In the genomic region with DNA sequence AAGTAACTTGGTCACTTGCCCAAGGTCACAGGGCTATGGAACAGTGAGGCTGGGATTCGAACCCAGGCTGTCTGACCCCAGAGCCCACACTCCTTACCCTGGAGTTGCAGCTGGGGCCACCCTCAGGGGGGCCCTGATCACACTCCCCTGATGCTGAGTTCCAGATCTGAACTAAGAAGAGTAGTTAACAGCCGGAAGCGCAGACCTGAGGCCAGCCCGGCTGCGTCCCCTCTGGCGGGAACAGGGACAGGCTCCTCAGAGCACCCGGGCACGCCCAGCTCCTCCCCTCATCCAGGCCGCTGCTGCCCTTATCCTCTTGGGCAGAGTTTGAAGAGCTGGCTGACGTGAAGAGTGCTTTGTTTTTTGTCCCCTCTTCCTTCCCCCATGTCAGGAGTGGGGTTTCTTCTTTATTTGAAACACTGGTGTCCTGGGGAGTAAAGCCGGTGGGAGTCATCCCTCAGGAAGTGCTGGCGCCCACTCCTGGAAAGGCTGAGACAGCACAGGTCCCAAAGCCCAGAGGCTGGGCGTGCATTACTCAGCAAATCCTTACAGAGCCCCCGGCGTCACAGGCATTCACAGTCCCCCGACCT, we compare ENCODE assay signal across 8 cellular contexts. TPM values are rescaled to one million over a fixed set of nuclear protein-coding genes. Genes with fewer than 3 reads are reported as not detected.
DNase-seq lines count a peak whose midpoint lies in the region; ATAC-seq and TF ChIP-seq lines count a peak whose summit lies in the region.

No MANE protein-coding gene starts in this region.

- TF ChIP-seq CTCF in Calu3 (IDR thresholded peaks at IDR 0.05; ENCODE audit: unreplicated experiment) (peak; percentile 67), HFFc6 (IDR thresholded peaks at IDR 0.05) (peak; percentile 71), osteocyte (IDR thresholded peaks at IDR 0.05) (peak; percentile 60)

- H3K9me3 Mint-ChIP-seq in Calu3 (ENCODE audit: low read depth, unreplicated experiment) (no peaks in the 10 kb centered on the region), HFFc6 (no peaks in the 10 kb centered on the region), osteocyte (ENCODE audit: unreplicated experiment) (no peaks in the 10 kb centered on the region)
- H3K9me3 Mint-ChIP-seq in activated naive CD4-positive, alpha-beta T cell treated with anti-CD3 and anti-CD28 coated beads for 36 hours = no peaks in the 10 kb centered on the region

- H3K27ac Mint-ChIP-seq in Calu3 (ENCODE audit: unreplicated experiment) (peak overlapping the region; percentile 87), HFFc6 (peak overlapping the region; percentile 95), osteocyte (ENCODE audit: unreplicated experiment) (peak overlapping the region; percentile 90)
- H3K27ac Mint-ChIP-seq in activated naive CD4-positive, alpha-beta T cell treated with anti-CD3 and anti-CD28 coated beads for 36 hours = peak overlapping the region; percentile 93

- intact Hi-C loops in Calu3 (cut with micrococcal nuclease; ENCODE audit: unreplicated experiment) (loop anchor here (1.0 kb wide), 1 partner anchor 17 kb away; a partner anchor contains a TSS), Right ventricle myocardium inferior (cut with DNase I) (no loop called here)
- intact Hi-C loops in activated naive CD4-positive, alpha-beta T cell treated with anti-CD3 and anti-CD28 coated beads for 36 hours (cut with micrococcal nuclease) = loop anchor here (1.0 to 5.0 kb wide), 6 partner anchors 8 to 274 kb away; a partner anchor contains a TSS

- BruUV-seq in Calu3 (replicated peaks; lab: Mats Ljungman, UMichigan) = no TSS peak

- DNase-seq in Calu3 (peak; percentile 77), HFFc6 (peak; percentile 45), NCI-H69 (lab: John Stamatoyannopoulos, UW) (peak; percentile 99), Right ventricle myocardium inferior (ENCODE audit: missing footprints) (peak; percentile 78), osteocyte (ENCODE audit: extremely low spot score, unreplicated experiment) (no peak), HK-2 (ENCODE audit: unreplicated experiment) (no peak), activated gamma-delta T cell (lab: John Stamatoyannopoulos, UW) (no peak)
- DNase-seq in activated naive CD4-positive, alpha-beta T cell treated with anti-CD3 and anti-CD28 coated beads for 36 hours = peak; percentile 69

- H3K4me1 Mint-ChIP-seq in Calu3 (ENCODE audit: low read depth, unreplicated experiment) (peaks cover 38% of the 10 kb centered on the region), HFFc6 (ENCODE audit: low read depth) (peaks cover 25% of the 10 kb centered on the region), osteocyte (ENCODE audit: unreplicated experiment) (peaks cover 18% of the 10 kb centered on the region)
- H3K4me1 Mint-ChIP-seq in activated naive CD4-positive, alpha-beta T cell treated with anti-CD3 and anti-CD28 coated beads for 36 hours (ENCODE audit: low read depth) = peaks cover 87% of the 10 kb centered on the region

- CTCF ChIA-PET in Calu3 (lab: Charles Lee) = interaction anchor here (1.0 to 5.5 kb wide), 8 partner anchors 9 to 109 kb away, joined by 3 to 90 read pairs (median 4); a partner anchor contains a TSS
- CTCF ChIA-PET in activated naive CD4-positive, alpha-beta T cell treated with anti-CD3 and anti-CD28 coated beads for 36 hours (lab: Charles Lee) = interaction anchor here (0.6 to 12.0 kb wide), 9 partner anchors 14 to 229 kb away, joined by 3 to 397 read pairs (median 3); a partner anchor contains a TSS

- H3K4me3 Mint-ChIP-seq in Calu3 (ENCODE audit: low read depth, unreplicated experiment) = peak overlapping the region; percentile 79
- H3K4me3 Mint-ChIP-seq in HFFc6 = peak overlapping the region; percentile 61; the same call in 1 of the 2 replicates
- H3K4me3 Mint-ChIP-seq in activated naive CD4-positive, alpha-beta T cell treated with anti-CD3 and anti-CD28 coated beads for 36 hours = peak overlapping the region; percentile 81
- H3K4me3 Mint-ChIP-seq in osteocyte (ENCODE audit: unreplicated experiment) = peak overlapping the region; percentile 59

- ATAC-seq in Right ventricle myocardium inferior = peak; percentile 45

- no peaks in the 10 kb centered on the region for H3K27me3 Mint-ChIP-seq in Calu3 (ENCODE audit: unreplicated experiment)
- H3K27me3 Mint-ChIP-seq in HFFc6 (ENCODE audit: insufficient read depth) = no peaks in the 10 kb centered on the region
- H3K27me3 Mint-ChIP-seq in activated naive CD4-positive, alpha-beta T cell treated with anti-CD3 and anti-CD28 coated beads for 36 hours (ENCODE audit: low read depth) = no peaks in the 10 kb centered on the region
- H3K27me3 Mint-ChIP-seq in osteocyte (ENCODE audit: unreplicated experiment) = no peaks in the 10 kb centered on the region

- peaks cover 89% of the 10 kb centered on the region for H3K36me3 Mint-ChIP-seq in Calu3 (ENCODE audit: insufficient read depth, unreplicated experiment)
- peaks cover 9% of the 10 kb centered on the region for H3K36me3 Mint-ChIP-seq in HFFc6 (ENCODE audit: low read depth)
- peaks cover 58% of the 10 kb centered on the region for H3K36me3 Mint-ChIP-seq in activated naive CD4-positive, alpha-beta T cell treated with anti-CD3 and anti-CD28 coated beads for 36 hours (ENCODE audit: low read depth)
- peaks cover 13% of the 10 kb centered on the region for H3K36me3 Mint-ChIP-seq in osteocyte (ENCODE audit: unreplicated experiment)

RNA-seq across cellular contexts. Expression of a gene that starts 8.7 kb away (rescaled TPM):
- total RNA-seq in Calu3 (2022) (182 and 195 TPM in 2 replicates), Right ventricle myocardium inferior (149 TPM), osteocyte (202 and 205 TPM in 2 replicates)
- 100 to 1,000 TPM; 160 to 198 (median 182) TPM for total RNA-seq in HFFc6 (2021; fragmentation: NEBNext Ultra II Directional; extraction: Animal tissue kit (Norgen Biotek cat#: 25700))
- 100 to 1,000 TPM; 389 to 392 TPM for total RNA-seq in activated naive CD4-positive, alpha-beta T cell treated with anti-CD3 and anti-CD28 coated beads for 36 hours

RNA-seq across cellular contexts. Expression of a gene that starts 8.9 kb away (rescaled TPM):
- total RNA-seq in Calu3 (2022) (73.1 and 80.5 TPM in 2 replicates), Right ventricle myocardium inferior (42.9 TPM), osteocyte (29.5 and 29.8 TPM in 2 replicates)
- 10 to 100 TPM; 64.9 to 83.7 (median 75.6) TPM for total RNA-seq in HFFc6 (2021; fragmentation: NEBNext Ultra II Directional; extraction: Animal tissue kit (Norgen Biotek cat#: 25700))
- total RNA-seq in activated naive CD4-positive, alpha-beta T cell treated with anti-CD3 and anti-CD28 coated beads for 36 hours = 10 to 100 TPM; 89.1 to 91.9 TPM

RNA-seq across cellular contexts. Expression of a gene that starts 10.6 kb away (rescaled TPM):
- 42.4 and 46.3 TPM in 2 replicates for total RNA-seq in Calu3 (2022)
- total RNA-seq in HFFc6 (2021; fragmentation: NEBNext Ultra II Directional; extraction: Animal tissue kit (Norgen Biotek cat#: 25700)) = not detected
- total RNA-seq in activated naive CD4-positive, alpha-beta T cell treated with anti-CD3 and anti-CD28 coated beads for 36 hours = 100 to 1,000 TPM; 334 to 348 TPM
- 9.1 TPM for total RNA-seq in Right ventricle myocardium inferior
- 0.29 and 0.94 TPM in 2 replicates for total RNA-seq in osteocyte

RNA-seq across cellular contexts. Expression of a gene that starts 18.0 kb away (rescaled TPM):
- total RNA-seq in Calu3 (2022) (96.7 and 103 TPM in 2 replicates), Right ventricle myocardium inferior (250 TPM), osteocyte (287 and 309 TPM in 2 replicates)
- 100 to 1,000 TPM; 115 to 131 (median 123) TPM for total RNA-seq in HFFc6 (2021; fragmentation: NEBNext Ultra II Directional; extraction: Animal tissue kit (Norgen Biotek cat#: 25700))
- 100 to 1,000 TPM; 242 to 245 TPM for total RNA-seq in activated naive CD4-positive, alpha-beta T cell treated with anti-CD3 and anti-CD28 coated beads for 36 hours

RNA-seq across cellular contexts. Expression of a gene that starts 18.2 kb away (rescaled TPM):
- total RNA-seq in Calu3 (2022) (not detected in 2 replicates), Right ventricle myocardium inferior (not detected), osteocyte (not detected in 2 replicates)
- not detected for total RNA-seq in HFFc6 (2021; fragmentation: NEBNext Ultra II Directional; extraction: Animal tissue kit (Norgen Biotek cat#: 25700))
- total RNA-seq in activated naive CD4-positive, alpha-beta T cell treated with anti-CD3 and anti-CD28 coated beads for 36 hours = not detected

Comparison
In these comparisons a context has a peak if more than half of its experiments do, and no peak if none do; other contexts are left out.
1. DNase-seq: peak in Calu3 (single experiment), HFFc6 (single experiment), NCI-H69 (single experiment), activated naive CD4-positive, alpha-beta T cell treated with anti-CD3 and anti-CD28 coated beads for 36 hours (single experiment) and Right ventricle myocardium inferior (single experiment); none in osteocyte (single experiment), HK-2 (single experiment) and activated gamma-delta T cell (single experiment).
2. Peak in every context shown above with its lines, with median percentiles within 50 percentile points of each other: H3K27ac Mint-ChIP-seq, H3K4me3 Mint-ChIP-seq and CTCF ChIP-seq.